ENCODE assay signal across 8 cellular contexts in genomic region chr9:38087934-38088925, GRCh38. TPM values are rescaled to one million over a fixed set of nuclear protein-coding genes. Genes with fewer than 3 reads are reported as not detected.
DNase-seq lines count a peak whose midpoint lies in the region; ATAC-seq and TF ChIP-seq lines count a peak whose summit lies in the region.

No MANE protein-coding gene starts in this region.

- H3K9me3 ChIP-seq in RWPE2 (ENCODE audit: severe bottlenecking): no peaks in the 10 kb centered on the region
- no peaks in the 10 kb centered on the region for H3K9me3 ChIP-seq in heart left ventricle
- H3K9me3 ChIP-seq in sigmoid colon: no peaks in the 10 kb centered on the region

- TF ChIP-seq POLR2A in heart left ventricle (IDR thresholded peaks at IDR 0.05) (no peak), sigmoid colon (IDR thresholded peaks at IDR 0.05) (no peak)

- H3K4me1 ChIP-seq in RWPE2 (ENCODE audit: insufficient read depth, poor library complexity, severe bottlenecking): no peaks in the 10 kb centered on the region
- peaks cover 0 to 23% (median 7%) of the 10 kb centered on the region in 12 donors for H3K4me1 ChIP-seq in heart left ventricle
- peaks cover 0 to 6% (median 2%) of the 10 kb centered on the region in 4 donors for H3K4me1 ChIP-seq in sigmoid colon

- H3K36me3 ChIP-seq in RWPE2 (ENCODE audit: low read depth) (no peaks in the 10 kb centered on the region), heart left ventricle (no peaks in the 10 kb centered on the region), sigmoid colon (no peaks in the 10 kb centered on the region)

- H3K27ac Mint-ChIP-seq in activated naive CD4-positive, alpha-beta T cell treated with anti-CD3 and anti-CD28 coated beads, Interleukin-2, amount 50 U/mL, for 72 hours: no peak overlapping the region

- no peak for TF ChIP-seq EP300 in sigmoid colon (IDR thresholded peaks at IDR 0.05)

- DNase-seq in NCI-H2081 (lab: John Stamatoyannopoulos, UW) (peak; percentile 25 to 52), NCI-H2081 treated with DMSO at 0.1 percent for 48 hours (lab: John Stamatoyannopoulos, UW) (no peak), RWPE2 (ENCODE audit: low spot score) (no peak), heart left ventricle (peak; percentile 75 to 87 (median 75)), sigmoid colon (peak; percentile 86)
- DNase-seq in activated naive CD4-positive, alpha-beta T cell treated with anti-CD3 and anti-CD28 coated beads, Interleukin-2, amount 50 U/mL, for 72 hours (ENCODE audit: low spot score in 2 of 2): peak; percentile 65 to 86

- no peaks in the 10 kb centered on the region for H3K9me3 Mint-ChIP-seq in activated naive CD4-positive, alpha-beta T cell treated with anti-CD3 and anti-CD28 coated beads, Interleukin-2, amount 50 U/mL, for 72 hours

- H3K4me3 ChIP-seq in RWPE2 (ENCODE audit: severe bottlenecking) (no peak overlapping the region), heart left ventricle (no peak overlapping the region), sigmoid colon (no peak overlapping the region)

- peak; percentile 94 for TF ChIP-seq CTCF in RWPE2 (IDR thresholded peaks at IDR 0.05; ENCODE audit: poor library complexity, severe bottlenecking)
- peak; percentile 94 to 100 (median 97) for TF ChIP-seq CTCF in heart left ventricle (IDR thresholded peaks at IDR 0.05)
- peak; percentile 56 to 96 (median 80) for TF ChIP-seq CTCF in sigmoid colon (IDR thresholded peaks at IDR 0.05)

- peak; percentile 35 for ATAC-seq in HG02938 (IDR thresholded peaks at IDR 0.05; ENCODE audit: unreplicated experiment)
- ATAC-seq in RWPE2 (ENCODE audit: low read depth): peak; percentile 53; the same call in 2 of the 3 replicates
- ATAC-seq in activated naive CD4-positive, alpha-beta T cell treated with anti-CD3 and anti-CD28 coated beads, Interleukin-2, amount 50 U/mL, for 72 hours: peak; percentile 60 to 68
- peak; percentile 71 to 85 (median 79) for ATAC-seq in heart left ventricle
- ATAC-seq in GM19328 (IDR thresholded peaks at IDR 0.05; ENCODE audit: unreplicated experiment): no peak

- 35 to 37% (median 35%) methylated on average over 8 of the region's 8 CpGs for WGBS in heart left ventricle, 4 donors
- 25 to 36% methylated on average over 8 of the region's 8 CpGs for WGBS in sigmoid colon, 2 donors

- H3K27me3 ChIP-seq in RWPE2 (ENCODE audit: insufficient read depth, poor library complexity, severe bottlenecking) (no peaks in the 10 kb centered on the region), heart left ventricle (no peaks in the 10 kb centered on the region), sigmoid colon (no peaks in the 10 kb centered on the region)

- H3K36me3 Mint-ChIP-seq in activated naive CD4-positive, alpha-beta T cell treated with anti-CD3 and anti-CD28 coated beads, Interleukin-2, amount 50 U/mL, for 72 hours: no peaks in the 10 kb centered on the region

- H3K27ac ChIP-seq in RWPE2 (ENCODE audit: poor library complexity, severe bottlenecking) (no peak overlapping the region), heart left ventricle (no peak overlapping the region), sigmoid colon (no peak overlapping the region)

- intact Hi-C loops in heart left ventricle (cut with DNase I): loop anchor here in 9 of 10 donors (2.0 to 10.0 kb wide), 9 partner anchors 69 to 317 kb away; no protein-coding TSS in a partner anchor
- intact Hi-C loops in sigmoid colon (cut with DNase I): loop anchor here (1.0 to 2.0 kb wide), 2 partner anchors 175 to 275 kb away; no protein-coding TSS in a partner anchor

RNA-seq across cellular contexts. Expression of gene SHB, which starts 19.2 kb away (rescaled TPM):
- 1 to 10 TPM in 1 of 2 donors, under 1 TPM in 1; 0.34 to 1.7 TPM for total RNA-seq in activated naive CD4-positive, alpha-beta T cell treated with anti-CD3 and anti-CD28 coated beads, Interleukin-2, amount 50 U/mL, for 72 hours
- total RNA-seq in heart left ventricle: 10 to 100 TPM; 10.7 to 31.4 (median 21.4) TPM
- 10 to 100 TPM in 1 of 2 donors, 1 to 10 TPM in 1; 7.8 to 23.2 TPM for polyA plus RNA-seq in heart left ventricle
- 10 to 100 TPM in 3 of 4 donors, 1 to 10 TPM in 1; 6.8 to 33.7 (median 10.3) TPM for total RNA-seq in sigmoid colon
- polyA plus RNA-seq in sigmoid colon: 10 to 100 TPM in 2 of 3 donors, 1 to 10 TPM in 1; 9.5 to 11.7 (median 10.2) TPM

Comparison
In these comparisons a context has a peak if more than half of its experiments do, and no peak if none do; other contexts are left out.
1. DNase-seq: peak in NCI-H2081 (2 of 2), activated naive CD4-positive, alpha-beta T cell treated with anti-CD3 and anti-CD28 coated beads, Interleukin-2, amount 50 U/mL, for 72 hours (2 of 2), heart left ventricle (5 of 5) and sigmoid colon (single experiment); none in NCI-H2081 treated with DMSO at 0.1 percent for 48 hours (single experiment) and RWPE2 (single experiment).
2. Peak in every context shown above with its lines, with median percentiles within 50 percentile points of each other: CTCF ChIP-seq.